23 cellular contexts compared by ENCODE assay signal in the genomic region with DNA sequence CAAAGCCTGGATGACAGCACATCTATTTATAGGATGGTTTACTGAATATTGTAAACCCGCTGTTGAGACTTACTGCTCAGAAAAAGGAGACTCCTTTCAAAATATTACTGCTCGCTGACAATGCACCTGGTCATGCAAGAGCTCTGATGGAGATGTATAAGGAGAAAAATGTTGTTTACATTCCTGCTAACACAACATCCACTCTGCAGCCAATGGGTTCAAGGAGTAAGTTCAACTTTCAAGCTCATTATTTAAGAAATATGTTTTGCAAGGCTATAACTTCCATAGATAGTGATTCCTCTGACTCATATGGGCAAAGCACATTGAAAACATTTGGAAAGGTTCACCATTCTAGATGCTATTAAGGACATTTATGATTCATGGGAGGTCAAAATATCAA.
DNase-seq lines count a peak whose midpoint lies in the region; ATAC-seq and TF ChIP-seq lines count a peak whose summit lies in the region.
"Had no signal": no experiment of that assay in that cellular context is flagged by ENCODE, and none has a peak within 500 bp of the region (broad histone marks: within the 10 kb centered on the region; RNA-seq: fewer than 3 reads in every experiment).

No MANE protein-coding gene starts in this region.

- no peak overlapping the region for H3K18ac ChIP-seq in trophoblast cell (ENCODE audit: low read length)

- peaks cover 2% of the 10 kb centered on the region for H3K79me2 ChIP-seq in trophoblast cell (ENCODE audit: control insufficient read depth, insufficient read depth, low read length, poor library complexity)

- DNase-seq in HCEC 1CT (peak; percentile 43), RWPE2 (ENCODE audit: low spot score) (no peak), epithelial cell of prostate (ENCODE audit: low read depth, low spot score) (no peak), trophoblast cell (peak; percentile 19 to 81), left ventricle myocardium superior (no peak)
- DNase-seq: Caco-2; CD8-positive, alpha-beta T cell; DMS 273 treated with DMSO at 0.1 percent for 48 hours; DMS79; GOT3; KBM-7; MG63; NCI-H2029; NCI-H446; NCI-H524 treated with DMSO at 0.1 percent for 48 hours; NCI-H774; SJCRH30 had no signal

- no peak overlapping the region for H2BK12ac ChIP-seq in trophoblast cell (ENCODE audit: low read length)

- no peak overlapping the region for H3K14ac ChIP-seq in trophoblast cell (ENCODE audit: low read length)

- H3K9me3 ChIP-seq in RWPE2 (ENCODE audit: severe bottlenecking), result peaks cover 7% of the 10 kb centered on the region
- H3K9me3 ChIP-seq in trophoblast cell (ENCODE audit: insufficient read depth, low read depth, low read length), result no peaks in the 10 kb centered on the region
- H3K9me3 ChIP-seq: Caco-2, MG63, SJCRH30 had no signal

- no peak for TF ChIP-seq CTCF in RWPE2 (IDR thresholded peaks at IDR 0.05; ENCODE audit: poor library complexity, severe bottlenecking)

- no peak overlapping the region for H3K4me2 ChIP-seq in trophoblast cell (ENCODE audit: low read length)

- H3K27me3 ChIP-seq in RWPE2 (ENCODE audit: insufficient read depth, poor library complexity, severe bottlenecking) (no peaks in the 10 kb centered on the region), trophoblast cell (ENCODE audit: insufficient read depth, low read length) (no peaks in the 10 kb centered on the region)
- H3K27me3 ChIP-seq: MG63, SJCRH30 had no signal

- no peak overlapping the region for H4K8ac ChIP-seq in trophoblast cell (ENCODE audit: low read depth, low read length)

- no CpG with 5 or more reads among the region's 2 CpGs for WGBS in trophoblast cell (ENCODE audit: extremely low coverage, insufficient coverage, insufficient read length)

- intact Hi-C loops in left ventricle myocardium superior (cut with micrococcal nuclease), result no loop called here

- no peak overlapping the region for H2AK5ac ChIP-seq in trophoblast cell (ENCODE audit: low read length)

- H2BK120ac ChIP-seq in trophoblast cell (ENCODE audit: insufficient read depth, low read length, poor library complexity), result peak overlapping the region; percentile 20

- H3K36me3 ChIP-seq in RWPE2 (ENCODE audit: low read depth), result no peaks in the 10 kb centered on the region
- no peaks in the 10 kb centered on the region for H3K36me3 ChIP-seq in trophoblast cell (ENCODE audit: control insufficient read depth in 1 of 2, insufficient read depth in 2 of 2, low read length in 2 of 2)
- H3K36me3 ChIP-seq: MG63, SJCRH30 had no signal

- peaks cover 7% of the 10 kb centered on the region for H3K79me1 ChIP-seq in trophoblast cell (ENCODE audit: low read length)

- H4K91ac ChIP-seq in trophoblast cell (ENCODE audit: low read depth, low read length), result no peak overlapping the region

- H2AFZ ChIP-seq in trophoblast cell (ENCODE audit: insufficient read depth, low read length, poor library complexity), result no peak overlapping the region

- H2BK5ac ChIP-seq in trophoblast cell (ENCODE audit: low read depth, low read length, poor library complexity), result no peak overlapping the region

- no peak overlapping the region for H3K4me3 ChIP-seq in RWPE2 (ENCODE audit: severe bottlenecking)
- no peak overlapping the region for H3K4me3 ChIP-seq in trophoblast cell (ENCODE audit: low read depth, low read length)
- H3K4me3 ChIP-seq: MG63, SJCRH30 had no signal

- peaks cover 21% of the 10 kb centered on the region for H3K4me1 ChIP-seq in RWPE2 (ENCODE audit: insufficient read depth, poor library complexity, severe bottlenecking)
- H3K4me1 ChIP-seq in trophoblast cell (ENCODE audit: control insufficient read depth in 1 of 2, insufficient read depth in 2 of 2, low read length in 2 of 2), result peaks cover 0 to 2% of the 10 kb centered on the region in 2 experiments
- H3K4me1 ChIP-seq: SJCRH30 had no signal

- no peak overlapping the region for H4K12ac ChIP-seq in trophoblast cell (ENCODE audit: low read depth, low read length)

- ATAC-seq in RWPE2 (ENCODE audit: low read depth) (no peak), GM19463 (IDR thresholded peaks at IDR 0.05; ENCODE audit: unreplicated experiment) (no peak), HG02571 (IDR thresholded peaks at IDR 0.05; ENCODE audit: unreplicated experiment) (no peak), left ventricle myocardium superior (no peak), GM21390 (IDR thresholded peaks at IDR 0.05; ENCODE audit: unreplicated experiment) (no peak)
- ATAC-seq: CD8-positive, alpha-beta T cell; Right ventricle myocardium inferior; SK-N-SH treated with all-trans-retinoic acid at 6 μM for 48 hours had no signal

- H3K27ac ChIP-seq in RWPE2 (ENCODE audit: poor library complexity, severe bottlenecking), result peak overlapping the region; percentile 88
- H3K27ac ChIP-seq in epithelial cell of prostate, result peak overlapping the region; percentile 79
- H3K27ac ChIP-seq in trophoblast cell (ENCODE audit: low read depth, low read length), result no peak overlapping the region
- H3K27ac ChIP-seq: C4-2B, SJCRH30 had no signal

- H3K4ac ChIP-seq in trophoblast cell (ENCODE audit: low read depth, low read length), result no peak overlapping the region

- no peak overlapping the region for H3K23ac ChIP-seq in trophoblast cell (ENCODE audit: low read length)

- no peak overlapping the region for H3K9ac ChIP-seq in trophoblast cell (ENCODE audit: low read length)

Comparison
In these comparisons a context has a peak if more than half of its experiments do, and no peak if none do; other contexts are left out.
1. DNase-seq: peak in HCEC 1CT (single experiment) and trophoblast cell (2 of 2); none in RWPE2 (single experiment), epithelial cell of prostate (single experiment) and left ventricle myocardium superior (single experiment).